Comparison of ENCODE assay signal across 8 cellular contexts in genomic region chr3:13480340-13481318, GRCh38. TPM values are rescaled to one million over a fixed set of nuclear protein-coding genes. Genes with fewer than 3 reads are reported as not detected.
DNase-seq lines count a peak whose midpoint lies in the region; ATAC-seq and TF ChIP-seq lines count a peak whose summit lies in the region.

No MANE protein-coding gene starts in this region.

- peak overlapping the region; percentile 88 for H3K4me3 Mint-ChIP-seq in neural crest cell

- no peaks in the 10 kb centered on the region for H3K9me3 Mint-ChIP-seq in neural crest cell

- H3K27me3 Mint-ChIP-seq in neural crest cell (ENCODE audit: low read depth): no peaks in the 10 kb centered on the region

- TF ChIP-seq CTCF in fibroblast of pulmonary artery (IDR thresholded peaks at IDR 0.05; ENCODE audit: low read length, missing control alignments) (no peak), neural crest cell (conservative IDR thresholded peaks at IDR 0.05) (no peak)

- no peaks in the 10 kb centered on the region for H3K36me3 Mint-ChIP-seq in neural crest cell (ENCODE audit: low read depth)

- peak overlapping the region; percentile 57 for H3K4me3 ChIP-seq in fibroblast of pulmonary artery (replicated peaks; ENCODE audit: low read depth, low read length)

- DNase-seq in activated CD8-positive, alpha-beta memory T cell treated with anti-CD3 and anti-CD28 coated beads, Interleukin-2, amount 50 U/mL, for 4 hours: peak; percentile 44
- DNase-seq in fibroblast of pulmonary artery (ENCODE audit: low read depth) (no peak), neural crest cell (ENCODE audit: low read depth, low spot score) (no peak), NCI-H226 (no peak), HT-29 (ENCODE audit: low spot score) (no peak), SIG-M5 (lab: John Stamatoyannopoulos, UW) (no peak)

- H3K4me1 Mint-ChIP-seq in neural crest cell: peaks cover 17% of the 10 kb centered on the region

- ATAC-seq in GM19025 (IDR thresholded peaks at IDR 0.05; ENCODE audit: low read depth, unreplicated experiment): peak; percentile 25
- ATAC-seq in HG03135 (IDR thresholded peaks at IDR 0.05; ENCODE audit: unreplicated experiment): peak; percentile 3

- H3K27ac Mint-ChIP-seq in neural crest cell (ENCODE audit: unreplicated experiment): no peak overlapping the region

RNA-seq across cellular contexts. Expression of gene HDAC11, which starts 0.5 kb away (rescaled TPM):
- total RNA-seq in neural crest cell: 12.6 and 14.0 TPM in 2 replicates
- total RNA-seq in HT-29 (2014; rRNA removed; shearing (Covaris generic)): 10.5 and 10.6 TPM in 2 replicates
